Comparison of ENCODE assay signal across 8 cellular contexts in genomic region chr6:30259140-30260035, GRCh38. TPM values are rescaled to one million over a fixed set of nuclear protein-coding genes. Genes with fewer than 3 reads are reported as not detected.
DNase-seq lines count a peak whose midpoint lies in the region; ATAC-seq lines count a peak whose summit lies in the region.

No MANE protein-coding gene starts in this region.

- no peak overlapping the region for H3K27ac ChIP-seq in epithelial cell of prostate

- peak; percentile 78 for ATAC-seq in GM18867 (IDR thresholded peaks at IDR 0.05; ENCODE audit: unreplicated experiment)
- ATAC-seq in HG03103 (IDR thresholded peaks at IDR 0.05; ENCODE audit: low read depth, unreplicated experiment) = peak; percentile 76

- H3K4me3 ChIP-seq in mononuclear cell (ENCODE audit: low read length) = peak overlapping the region; percentile 79

- peaks cover 3% of the 10 kb centered on the region for H3K27me3 ChIP-seq in mononuclear cell (ENCODE audit: insufficient read depth, low read length)

- DNase-seq in AG08396 (ENCODE audit: low spot score) (peak; percentile 92), NCI-H748 treated with DMSO at 0.1 percent for 48 hours (lab: John Stamatoyannopoulos, UW) (peak; percentile 68), epithelial cell of prostate (ENCODE audit: low read depth, low spot score) (peak; percentile 73)
- DNase-seq in activated CD8-positive, alpha-beta memory T cell treated with anti-CD3 and anti-CD28 coated beads, Interleukin-2, amount 50 U/mL, for 48 hours = peak; percentile 78
- DNase-seq in stimulated activated CD8-positive, alpha-beta memory T cell treated with anti-CD3 and anti-CD28 coated beads, Interleukin-2, amount 100 ng/mL, for 48 hours (ENCODE audit: low read depth in 2 of 2) = peak; percentile 30 to 46

- H3K4me1 ChIP-seq in mononuclear cell (ENCODE audit: insufficient read depth, low read length) = peaks cover 17% of the 10 kb centered on the region

- H3K9me3 ChIP-seq in mononuclear cell (ENCODE audit: low read depth, low read length) = no peaks in the 10 kb centered on the region

RNA-seq across cellular contexts. Expression of gene TRIM26, which starts 46.2 kb away (rescaled TPM):
- total RNA-seq in mononuclear cell = 28.8 TPM

Comparison
In these comparisons a context has a peak if more than half of its experiments do, and no peak if none do; other contexts are left out.
1. DNase-seq: peak in every context shown above with its lines; median percentile 92 in AG08396; 78 in activated CD8-positive, alpha-beta memory T cell treated with anti-CD3 and anti-CD28 coated beads, Interleukin-2, amount 50 U/mL, for 48 hours; 73 in epithelial cell of prostate; 68 in NCI-H748 treated with DMSO at 0.1 percent for 48 hours; 38 in stimulated activated CD8-positive, alpha-beta memory T cell treated with anti-CD3 and anti-CD28 coated beads, Interleukin-2, amount 100 ng/mL, for 48 hours.